Comparison of ENCODE assay signal across 1 cellular context in genomic region chr1:114668784-114669561, GRCh38.
TF ChIP-seq lines count a peak whose summit lies in the region.

No MANE protein-coding gene starts in this region.

TF ChIP-seq in GM12878, 131 proteins besides CTCF, POLR2A, EP300 and RAD21:
- TF ChIP-seq CEBPB (IDR thresholded peaks at IDR 0.05; ENCODE audit: borderline replicate concordance in 1 of 2, low read depth in 2 of 2, low read length in 2 of 2) (no peak), TCF12 (IDR thresholded peaks at IDR 0.05; ENCODE audit: low read depth, low read length) (no peak), ZBED1 (IDR thresholded peaks at IDR 0.05; ENCODE audit: borderline replicate concordance) (no peak), JUNB (IDR thresholded peaks at IDR 0.05) (no peak), PRDM15 (CRISPR knock-in tag; IDR thresholded peaks at IDR 0.05) (no peak), MTA3 (IDR thresholded peaks at IDR 0.05; ENCODE audit: borderline replicate concordance, low read length) (no peak), SIN3A (IDR thresholded peaks at IDR 0.05; ENCODE audit: low read depth, low read length) (no peak), POLR2AphosphoS2 (IDR thresholded peaks at IDR 0.05; ENCODE audit: low read depth, low read length) (no peak), PKNOX1 (IDR thresholded peaks at IDR 0.05) (no peak), RCOR1 (conservative IDR thresholded peaks at IDR 0.05; ENCODE audit: low read depth, low read length) (no peak), NR2F1 (conservative IDR thresholded peaks at IDR 0.05) (no peak), ZNF207 (IDR thresholded peaks at IDR 0.05; ENCODE audit: borderline replicate concordance) (no peak), ZSCAN29 (IDR thresholded peaks at IDR 0.05) (no peak), IKZF2 (IDR thresholded peaks at IDR 0.05) (no peak), POLR2AphosphoS5 (IDR thresholded peaks at IDR 0.05; ENCODE audit: low read length) (no peak), USF1 (IDR thresholded peaks at IDR 0.05; ENCODE audit: borderline replicate concordance, extremely low read length, insufficient read depth, low read depth, low read length) (no peak)
